ENCODE assay signal across 8 cellular contexts in genomic region chr1:167719715-167720421, GRCh38. TPM values are rescaled to one million over a fixed set of nuclear protein-coding genes. Genes with fewer than 3 reads are reported as not detected.
DNase-seq lines count a peak whose midpoint lies in the region; ATAC-seq, FAIRE-seq and TF ChIP-seq lines count a peak whose summit lies in the region.
"Not testable (repeated sequence)": the region's sequence is repeated elsewhere in the genome, so short reads cannot be mapped to it uniquely, and the experiment has no call there.

No MANE protein-coding gene starts in this region.

- not testable (repeated sequence) for H3K9me2 ChIP-seq in OCI-LY1 (ENCODE audit: low read depth, low read length)

- H3K9ac ChIP-seq in OCI-LY1 (ENCODE audit: low read length) = peak overlapping the region; percentile 55

- not testable (repeated sequence) for H3K9me3 Mint-ChIP-seq in CD8-positive, alpha-beta T cell; activated B cell treated with CpG ODN at 0.5 μM for 24 hours; activated naive CD4-positive, alpha-beta T cell treated with anti-CD3 and anti-CD28 coated beads for 36 hours; endothelial cell (ENCODE audit: unreplicated experiment); naive thymus-derived CD8-positive, alpha-beta T cell; stimulated activated naive CD8-positive, alpha-beta T cell treated with anti-CD3 and anti-CD28 coated beads, Interleukin-15, Interleukin-2, amounts not matched to agents 100 ng/mL and 50 ng/mL, for 24 hours

- H3K4me1 ChIP-seq in CD8-positive, alpha-beta T cell (ENCODE audit: insufficient read depth, low read length) = peaks cover 20% of the 10 kb centered on the region
- H3K4me1 ChIP-seq in OCI-LY1 (ENCODE audit: insufficient read depth, low read length, severe bottlenecking) = peaks cover 68% of the 10 kb centered on the region

- not testable (repeated sequence) for H3K36me3 Mint-ChIP-seq in CD8-positive, alpha-beta T cell; activated naive CD4-positive, alpha-beta T cell treated with anti-CD3 and anti-CD28 coated beads for 36 hours (ENCODE audit: low read depth); naive thymus-derived CD8-positive, alpha-beta T cell; stimulated activated naive CD8-positive, alpha-beta T cell treated with anti-CD3 and anti-CD28 coated beads, Interleukin-15, Interleukin-2, amounts not matched to agents 100 ng/mL and 50 ng/mL, for 24 hours (ENCODE audit: low read depth)
- H3K36me3 Mint-ChIP-seq in activated B cell treated with CpG ODN at 0.5 μM for 24 hours (ENCODE audit: low read depth) (peaks cover 11% of the 10 kb centered on the region), endothelial cell (ENCODE audit: low read depth, unreplicated experiment) (peaks cover 27% of the 10 kb centered on the region)

- H3K27ac Mint-ChIP-seq in CD8-positive, alpha-beta T cell = not testable (repeated sequence)
- H3K27ac Mint-ChIP-seq in activated B cell treated with CpG ODN at 0.5 μM for 24 hours (peak overlapping the region; percentile 96), endothelial cell (ENCODE audit: unreplicated experiment) (peak overlapping the region; percentile 98)
- H3K27ac Mint-ChIP-seq in activated naive CD4-positive, alpha-beta T cell treated with anti-CD3 and anti-CD28 coated beads for 36 hours = peak overlapping the region; percentile 61
- peak overlapping the region in 5 of 10 donors; percentile 23 to 82 (median 62) for H3K27ac Mint-ChIP-seq in naive thymus-derived CD8-positive, alpha-beta T cell
- peak overlapping the region; percentile 51 for H3K27ac Mint-ChIP-seq in stimulated activated naive CD8-positive, alpha-beta T cell treated with anti-CD3 and anti-CD28 coated beads, Interleukin-15, Interleukin-2, amounts not matched to agents 100 ng/mL and 50 ng/mL, for 24 hours

- CTCF ChIA-PET in CD8-positive, alpha-beta T cell (lab: Charles Lee); activated B cell treated with CpG ODN at 0.5 μM for 24 hours (lab: Charles Lee); activated naive CD4-positive, alpha-beta T cell treated with anti-CD3 and anti-CD28 coated beads for 36 hours (lab: Charles Lee): not testable (repeated sequence)

- H3K27ac ChIP-seq in CD8-positive, alpha-beta T cell (ENCODE audit: low read depth, low read length) = not testable (repeated sequence)
- peak overlapping the region; percentile 88 for H3K27ac ChIP-seq in OCI-LY1 (ENCODE audit: low read depth, low read length, poor library complexity, severe bottlenecking)

- peak; percentile 66 for FAIRE-seq in GM19239 (lab: Jason Lieb, UNC)

- TF ChIP-seq CTCF in CD8-positive, alpha-beta T cell (IDR thresholded peaks at IDR 0.05); OCI-LY1 (IDR thresholded peaks at IDR 0.05; ENCODE audit: low read length); activated B cell treated with CpG ODN at 0.5 μM for 24 hours (IDR thresholded peaks at IDR 0.05); endothelial cell (IDR thresholded peaks at IDR 0.05; ENCODE audit: unreplicated experiment): not testable (repeated sequence)

- H3K9me3 ChIP-seq in CD8-positive, alpha-beta T cell (ENCODE audit: low read length); OCI-LY1 (ENCODE audit: low read length): not testable (repeated sequence)

- peaks cover 26% of the 10 kb centered on the region for H3K79me2 ChIP-seq in OCI-LY1 (ENCODE audit: insufficient read depth, low read length)

- POLR2A ChIA-PET in CD8-positive, alpha-beta T cell (lab: Charles Lee); naive thymus-derived CD8-positive, alpha-beta T cell (lab: Charles Lee): not testable (repeated sequence)
- POLR2A ChIA-PET in activated B cell treated with CpG ODN at 0.5 μM for 24 hours (lab: Charles Lee) = interaction anchor here (1.4 kb wide), 1 partner anchor 11 kb away, joined by 6 read pairs; no protein-coding TSS in a partner anchor

- not testable (repeated sequence) for H3F3A ChIP-seq in OCI-LY1 (ENCODE audit: insufficient read depth, low read length)

- not testable (repeated sequence) for H4K20me1 ChIP-seq in OCI-LY1 (ENCODE audit: insufficient read depth, low read length)

- not testable (repeated sequence) for H3K36me3 ChIP-seq in CD8-positive, alpha-beta T cell (ENCODE audit: insufficient read depth, low read length); OCI-LY1 (ENCODE audit: insufficient read depth, low read length)

- not testable (repeated sequence) for H3K4me3 ChIP-seq in CD8-positive, alpha-beta T cell (ENCODE audit: low read depth, low read length)
- H3K4me3 ChIP-seq in OCI-LY1 (ENCODE audit: low read depth, low read length, poor library complexity, severe bottlenecking) = peak overlapping the region; percentile 42

- H3K4me3 Mint-ChIP-seq in CD8-positive, alpha-beta T cell = peak overlapping the region; percentile 32
- H3K4me3 Mint-ChIP-seq in activated B cell treated with CpG ODN at 0.5 μM for 24 hours = peak overlapping the region; percentile 94
- H3K4me3 Mint-ChIP-seq in activated naive CD4-positive, alpha-beta T cell treated with anti-CD3 and anti-CD28 coated beads for 36 hours = peak overlapping the region; percentile 4
- peak overlapping the region; percentile 95 for H3K4me3 Mint-ChIP-seq in endothelial cell (ENCODE audit: unreplicated experiment)
- peak overlapping the region in 7 of 10 donors; percentile 0 to 98 (median 12) for H3K4me3 Mint-ChIP-seq in naive thymus-derived CD8-positive, alpha-beta T cell
- not testable (repeated sequence) for H3K4me3 Mint-ChIP-seq in stimulated activated naive CD8-positive, alpha-beta T cell treated with anti-CD3 and anti-CD28 coated beads, Interleukin-15, Interleukin-2, amounts not matched to agents 100 ng/mL and 50 ng/mL, for 24 hours

- intact Hi-C loops in CD8-positive, alpha-beta T cell (cut with DNase I, micrococcal nuclease) = loop anchor here (5.0 to 10.0 kb wide), 6 partner anchors 275 to 1975 kb away; partner anchors contain the start of genes ATP1B1 (in 1 of the 2), TADA1 (in 1 of the 2), TIPRL (in 1 of the 2) and TMCO1 (in 1 of the 2)
- intact Hi-C loops in activated B cell treated with CpG ODN at 0.5 μM for 24 hours (cut with micrococcal nuclease) = loop anchor here (5.0 to 10.0 kb wide), 5 partner anchors 265 to 1975 kb away; partner anchors contain the start of genes BLZF1, NME7 and TADA1
- intact Hi-C loops in activated naive CD4-positive, alpha-beta T cell treated with anti-CD3 and anti-CD28 coated beads for 36 hours (cut with micrococcal nuclease) = loop anchor here (5.0 kb wide), 1 partner anchor 417 kb away; the partner anchor contains the start of gene GPR161

- not testable (repeated sequence) for DNase-seq in CD8-positive, alpha-beta T cell; GM19239 (ENCODE audit: insufficient read length, low spot score); activated naive CD4-positive, alpha-beta T cell treated with anti-CD3 and anti-CD28 coated beads for 36 hours; naive thymus-derived CD8-positive, alpha-beta T cell
- peak; percentile 25 for DNase-seq in activated B cell treated with CpG ODN at 0.5 μM for 24 hours
- DNase-seq in endothelial cell (ENCODE audit: low spot score) = peak; percentile 30

- ATAC-seq in CD8-positive, alpha-beta T cell; activated B cell treated with CpG ODN at 0.5 μM for 24 hours (ENCODE audit: low read depth); naive thymus-derived CD8-positive, alpha-beta T cell: not testable (repeated sequence)

- H3K27me3 ChIP-seq in CD8-positive, alpha-beta T cell (ENCODE audit: insufficient read depth, low read length); OCI-LY1 (ENCODE audit: insufficient read depth, low read length): not testable (repeated sequence)

- H2AFZ ChIP-seq in OCI-LY1 (ENCODE audit: low read length) = peak overlapping the region; percentile 32; the same call in 1 of the 2 replicates

- H3K4me2 ChIP-seq in OCI-LY1 (ENCODE audit: low read length) = peak overlapping the region; percentile 95

- H3K4me1 Mint-ChIP-seq in CD8-positive, alpha-beta T cell (ENCODE audit: low read depth) = peaks cover 47% of the 10 kb centered on the region
- H3K4me1 Mint-ChIP-seq in activated B cell treated with CpG ODN at 0.5 μM for 24 hours (peaks cover 78% of the 10 kb centered on the region), endothelial cell (ENCODE audit: unreplicated experiment) (peaks cover 65% of the 10 kb centered on the region)
- peaks cover 50% of the 10 kb centered on the region for H3K4me1 Mint-ChIP-seq in activated naive CD4-positive, alpha-beta T cell treated with anti-CD3 and anti-CD28 coated beads for 36 hours (ENCODE audit: low read depth)
- peaks cover 31 to 63% (median 44%) of the 10 kb centered on the region in 4 donors for H3K4me1 Mint-ChIP-seq in naive thymus-derived CD8-positive, alpha-beta T cell
- H3K4me1 Mint-ChIP-seq in stimulated activated naive CD8-positive, alpha-beta T cell treated with anti-CD3 and anti-CD28 coated beads, Interleukin-15, Interleukin-2, amounts not matched to agents 100 ng/mL and 50 ng/mL, for 24 hours (ENCODE audit: low read depth) = peaks cover 63% of the 10 kb centered on the region

- not testable (repeated sequence) for H3K27me3 Mint-ChIP-seq in CD8-positive, alpha-beta T cell (ENCODE audit: low read depth); activated B cell treated with CpG ODN at 0.5 μM for 24 hours; activated naive CD4-positive, alpha-beta T cell treated with anti-CD3 and anti-CD28 coated beads for 36 hours (ENCODE audit: low read depth); naive thymus-derived CD8-positive, alpha-beta T cell; stimulated activated naive CD8-positive, alpha-beta T cell treated with anti-CD3 and anti-CD28 coated beads, Interleukin-15, Interleukin-2, amounts not matched to agents 100 ng/mL and 50 ng/mL, for 24 hours
- H3K27me3 Mint-ChIP-seq in endothelial cell (ENCODE audit: unreplicated experiment) = peaks cover 19% of the 10 kb centered on the region

RNA-seq across cellular contexts. Expression of gene MPZL1, which starts 1.9 kb away (rescaled TPM):
- under 1 TPM; 0.67 to 0.81 TPM for total RNA-seq in CD8-positive, alpha-beta T cell
- total RNA-seq in activated B cell treated with CpG ODN at 0.5 μM for 24 hours = 27.2 and 27.4 TPM in 2 replicates
- 10 to 100 TPM; 24.2 to 28.1 TPM for total RNA-seq in activated naive CD4-positive, alpha-beta T cell treated with anti-CD3 and anti-CD28 coated beads for 36 hours
- 441 TPM for total RNA-seq in endothelial cell (ENCODE audit: unreplicated experiment)
- 1 to 10 TPM; 6.9 to 8.3 TPM for total RNA-seq in naive thymus-derived CD8-positive, alpha-beta T cell
- 1 to 10 TPM; 7.9 to 8.9 (median 8.2) TPM for polyA plus RNA-seq in naive thymus-derived CD8-positive, alpha-beta T cell

Comparison
In these comparisons a context has a peak if more than half of its experiments do, and no peak if none do; other contexts are left out.
1. RNA of gene MPZL1, which starts 1.9 kb away (total RNA-seq): 441 TPM in endothelial cell (single experiment); 24.2 to 28.1 TPM in activated naive CD4-positive, alpha-beta T cell treated with anti-CD3 and anti-CD28 coated beads for 36 hours, 27.2 to 27.4 TPM in activated B cell treated with CpG ODN at 0.5 μM for 24 hours, 6.9 to 8.3 TPM in naive thymus-derived CD8-positive, alpha-beta T cell and 0.67 to 0.81 TPM in CD8-positive, alpha-beta T cell; every median in the first group is over 10 times any median in the second.